Comparison of ENCODE assay signal across 9 cellular contexts in genomic region chr16:27253526-27253930, GRCh38. TPM values are rescaled to one million over a fixed set of nuclear protein-coding genes. Genes with fewer than 3 reads are reported as not detected.
A peak's percentile ranks its signal among the peaks of the same experiment; 100 is the strongest.
DNase-seq lines count a peak whose midpoint lies in the region; ATAC-seq and TF ChIP-seq lines count a peak whose summit lies in the region.
"Had no signal": no experiment of that assay in that cellular context is flagged by ENCODE, and none has a peak within 500 bp of the region (broad histone marks: within the 10 kb centered on the region; RNA-seq: fewer than 3 reads in every experiment).

No MANE protein-coding gene starts in this region.

- peaks cover 90% of the 10 kb centered on the region for H3K4me1 Mint-ChIP-seq in activated naive CD4-positive, alpha-beta T cell treated with anti-CD3 and anti-CD28 coated beads, Interleukin-2, amount 50 U/mL, for 24 hours

- no peak for TF ChIP-seq POLR2A in uterus (IDR thresholded peaks at IDR 0.05)

- TF ChIP-seq CTCF in uterus (IDR thresholded peaks at IDR 0.05) = no peak

- peak overlapping the region; percentile 98 for H3K27ac Mint-ChIP-seq in activated naive CD4-positive, alpha-beta T cell treated with anti-CD3 and anti-CD28 coated beads, Interleukin-2, amount 50 U/mL, for 24 hours

- H3K4me3 Mint-ChIP-seq in activated naive CD4-positive, alpha-beta T cell treated with anti-CD3 and anti-CD28 coated beads, Interleukin-2, amount 50 U/mL, for 24 hours = peak overlapping the region; percentile 84

- H3K27me3 ChIP-seq in uterus = no peaks in the 10 kb centered on the region

- no peaks in the 10 kb centered on the region for H3K9me3 Mint-ChIP-seq in activated naive CD4-positive, alpha-beta T cell treated with anti-CD3 and anti-CD28 coated beads, Interleukin-2, amount 50 U/mL, for 24 hours

- peak overlapping the region; percentile 16 to 59 for H3K27ac ChIP-seq in uterus

- no peak overlapping the region for H3K4me3 ChIP-seq in uterus

- no peaks in the 10 kb centered on the region for H3K4me1 ChIP-seq in uterus

- H3K27me3 Mint-ChIP-seq in activated naive CD4-positive, alpha-beta T cell treated with anti-CD3 and anti-CD28 coated beads, Interleukin-2, amount 50 U/mL, for 24 hours = no peaks in the 10 kb centered on the region

- ATAC-seq in left lobe of liver (no peak), GM21723 (IDR thresholded peaks at IDR 0.05; ENCODE audit: unreplicated experiment) (no peak), HG02678 (IDR thresholded peaks at IDR 0.05; ENCODE audit: unreplicated experiment) (no peak)

- no peaks in the 10 kb centered on the region for H3K9me3 ChIP-seq in uterus

- intact Hi-C loops in uterus (cut with DNase I; ENCODE audit: low total_unique reads) = no loop called here

- no peaks in the 10 kb centered on the region for H3K36me3 ChIP-seq in uterus

- DNase-seq in activated naive CD4-positive, alpha-beta T cell treated with Interleukin-2 at 50 U/mL for 16 hours = no peak
- peak; percentile 83 for DNase-seq in amniotic epithelial cell (ENCODE audit: low read depth)
- peak; percentile 18 for DNase-seq in left lobe of liver (ENCODE audit: low spot score)
- DNase-seq in uterus = no peak
- DNase-seq in NAMALWA (ENCODE audit: low spot score) = no peak
- DNase-seq: SIG-M5 had no signal

- peaks cover 40% of the 10 kb centered on the region for H3K36me3 Mint-ChIP-seq in activated naive CD4-positive, alpha-beta T cell treated with anti-CD3 and anti-CD28 coated beads, Interleukin-2, amount 50 U/mL, for 24 hours

RNA-seq across cellular contexts. Expression of gene NSMCE1, which starts 15.0 kb away (rescaled TPM):
- total RNA-seq in left lobe of liver (27.9 TPM), uterus (10 to 100 TPM in 3 of 4 donors, 1 to 10 TPM in 1; 3.2 to 43.6 (median 35.6) TPM)

RNA-seq across cellular contexts. Expression of gene KDM8, which starts 50.2 kb away (rescaled TPM):
- total RNA-seq in left lobe of liver (73.7 TPM), uterus (10 to 100 TPM in 2 of 4 donors, 1 to 10 TPM in 1, not detected in 1; 4.1 to 31.0 (median 11.5) TPM)

Comparison
In these comparisons a context has a peak if more than half of its experiments do, and no peak if none do; other contexts are left out.
1. DNase-seq: peak in amniotic epithelial cell (single experiment) and left lobe of liver (single experiment); none in activated naive CD4-positive, alpha-beta T cell treated with Interleukin-2 at 50 U/mL for 16 hours (single experiment), uterus (0 of 2) and NAMALWA (single experiment).